Comparison of ENCODE assay signal across 1 cellular context in the genomic region with DNA sequence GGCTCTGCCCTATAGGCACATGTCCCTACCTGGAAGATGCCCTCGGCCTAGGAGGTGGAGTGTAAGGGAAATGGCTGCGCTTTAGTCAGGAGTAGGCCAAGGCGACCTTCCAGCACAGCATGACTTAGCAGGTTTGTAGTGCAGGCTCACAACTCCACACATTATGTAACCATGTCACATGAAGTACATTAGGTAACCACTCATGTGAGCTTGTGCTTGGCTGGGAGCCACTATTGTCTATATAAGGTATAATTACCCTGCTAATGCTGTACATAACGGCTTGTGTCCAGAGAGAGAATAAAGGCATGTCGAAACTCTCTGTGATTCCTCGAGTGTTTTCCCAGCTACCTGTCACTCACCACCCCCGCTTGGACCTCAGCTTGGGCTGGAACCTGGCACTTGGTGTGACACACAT.
A peak's percentile ranks its signal among the peaks of the same experiment; 100 is the strongest.
TF ChIP-seq lines count a peak whose summit lies in the region.

No MANE protein-coding gene starts in this region.

TF ChIP-seq in K562, 482 proteins besides CTCF, POLR2A, EP300 and RAD21 (continued from another document and continues in another):
- TF ChIP-seq MYC (IDR thresholded peaks at IDR 0.05; ENCODE audit: low read depth, low read length) (no peak), MYC (CRISPR knock-in tag; IDR thresholded peaks at IDR 0.05; ENCODE audit: borderline replicate concordance, low read depth) (no peak), ZKSCAN1 (IDR thresholded peaks at IDR 0.05; ENCODE audit: low read depth, low read length) (no peak), NBN (IDR thresholded peaks at IDR 0.05; ENCODE audit: low read depth) (no peak), DDX20 (tag; IDR thresholded peaks at IDR 0.05; ENCODE audit: low read depth) (0 out of 2 replicates have a peak, but pooled peaks have one; percentile 37), BRD9 (IDR thresholded peaks at IDR 0.05; ENCODE audit: low read depth, partially characterized antibody) (no peak), SOX6 (IDR thresholded peaks at IDR 0.05) (peak; percentile 71), RBM17 (IDR thresholded peaks at IDR 0.05; ENCODE audit: borderline replicate concordance, low read depth, low read length) (no peak), E4F1 (CRISPR knock-in tag; IDR thresholded peaks at IDR 0.05; ENCODE audit: borderline replicate concordance) (no peak), PRPF4 (IDR thresholded peaks at IDR 0.05; ENCODE audit: insufficient read depth, low read depth, low read length, poor library complexity, severe bottlenecking) (no peak), SRSF9 (IDR thresholded peaks at IDR 0.05; ENCODE audit: borderline replicate concordance, low read depth, low read length) (no peak), ZNF174 (CRISPR knock-in tag; IDR thresholded peaks at IDR 0.05) (no peak), ZNF551 (CRISPR knock-in tag; IDR thresholded peaks at IDR 0.05) (no peak), NCOA4 (IDR thresholded peaks at IDR 0.05; ENCODE audit: partially characterized antibody) (no peak), GTF2A2 (tag; IDR thresholded peaks at IDR 0.05) (no peak), PPARD (CRISPR knock-in tag; IDR thresholded peaks at IDR 0.05) (no peak), CEBPB (tag; IDR thresholded peaks at IDR 0.05) (peak; percentile 86), THRAP3 (IDR thresholded peaks at IDR 0.05; ENCODE audit: borderline replicate concordance) (no peak), PHF20 (IDR thresholded peaks at IDR 0.05; ENCODE audit: partially characterized antibody) (no peak), PYGO2 (tag; IDR thresholded peaks at IDR 0.05) (peak; percentile 69), YY1 (IDR thresholded peaks at IDR 0.05; ENCODE audit: borderline replicate concordance in 1 of 3, control insufficient read depth in 1 of 3, extremely low read depth in 1 of 3, insufficient read depth in 3 of 3, insufficient read length in 1 of 3, insufficient replicate concordance in 2 of 3, low read depth in 1 of 3, low read length in 2 of 3) (no peak), CEBPZ (IDR thresholded peaks at IDR 0.05; ENCODE audit: borderline replicate concordance, low read depth, low read length) (peak; percentile 64), SMAD3 (CRISPR knock-in tag; conservative IDR thresholded peaks at IDR 0.05) (0 out of 2 replicates have a peak, but pooled peaks have one; percentile 19), DLX4 (CRISPR knock-in tag; IDR thresholded peaks at IDR 0.05) (no peak), ARHGAP35 (IDR thresholded peaks at IDR 0.05; ENCODE audit: partially characterized antibody) (no peak), ZKSCAN8 (CRISPR knock-in tag; IDR thresholded peaks at IDR 0.05) (no peak), PHB (CRISPR knock-in tag; IDR thresholded peaks at IDR 0.05) (no peak), POLR2AphosphoS2 (IDR thresholded peaks at IDR 0.05; ENCODE audit: low read length) (no peak), XRCC5 (IDR thresholded peaks at IDR 0.05; ENCODE audit: low read depth, low read length) (no peak), SFPQ (IDR thresholded peaks at IDR 0.05; ENCODE audit: low read depth, low read length) (no peak), SMAD1 (IDR thresholded peaks at IDR 0.05; ENCODE audit: low read depth, low read length, partially characterized antibody) (no peak), ZSCAN29 (IDR thresholded peaks at IDR 0.05) (no peak), E2F8 (IDR thresholded peaks at IDR 0.05; ENCODE audit: low read depth, partially characterized antibody) (no peak), ILK (tag; IDR thresholded peaks at IDR 0.05; ENCODE audit: borderline replicate concordance, low read depth) (no peak), CAMTA2 (CRISPR knock-in tag; conservative IDR thresholded peaks at IDR 0.05) (no peak), ZNF76 (CRISPR knock-in tag; IDR thresholded peaks at IDR 0.05; ENCODE audit: borderline replicate concordance) (no peak), ZNF586 (CRISPR knock-in tag; conservative IDR thresholded peaks at IDR 0.05) (no peak), CCAR2 (IDR thresholded peaks at IDR 0.05; ENCODE audit: low read depth, low read length) (no peak), ZNF561 (CRISPR knock-in tag; conservative IDR thresholded peaks at IDR 0.05) (no peak)
- TF ChIP-seq, protein P1, sequence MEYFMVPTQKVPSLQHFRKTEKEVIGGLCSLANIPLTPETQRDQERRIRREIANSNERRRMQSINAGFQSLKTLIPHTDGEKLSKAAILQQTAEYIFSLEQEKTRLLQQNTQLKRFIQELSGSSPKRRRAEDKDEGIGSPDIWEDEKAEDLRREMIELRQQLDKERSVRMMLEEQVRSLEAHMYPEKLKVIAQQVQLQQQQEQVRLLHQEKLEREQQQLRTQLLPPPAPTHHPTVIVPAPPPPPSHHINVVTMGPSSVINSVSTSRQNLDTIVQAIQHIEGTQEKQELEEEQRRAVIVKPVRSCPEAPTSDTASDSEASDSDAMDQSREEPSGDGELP (CRISPR knock-in tag; IDR thresholded peaks at IDR 0.05; ENCODE audit: borderline replicate concordance), result no peak
- TF ChIP-seq, protein P2, sequence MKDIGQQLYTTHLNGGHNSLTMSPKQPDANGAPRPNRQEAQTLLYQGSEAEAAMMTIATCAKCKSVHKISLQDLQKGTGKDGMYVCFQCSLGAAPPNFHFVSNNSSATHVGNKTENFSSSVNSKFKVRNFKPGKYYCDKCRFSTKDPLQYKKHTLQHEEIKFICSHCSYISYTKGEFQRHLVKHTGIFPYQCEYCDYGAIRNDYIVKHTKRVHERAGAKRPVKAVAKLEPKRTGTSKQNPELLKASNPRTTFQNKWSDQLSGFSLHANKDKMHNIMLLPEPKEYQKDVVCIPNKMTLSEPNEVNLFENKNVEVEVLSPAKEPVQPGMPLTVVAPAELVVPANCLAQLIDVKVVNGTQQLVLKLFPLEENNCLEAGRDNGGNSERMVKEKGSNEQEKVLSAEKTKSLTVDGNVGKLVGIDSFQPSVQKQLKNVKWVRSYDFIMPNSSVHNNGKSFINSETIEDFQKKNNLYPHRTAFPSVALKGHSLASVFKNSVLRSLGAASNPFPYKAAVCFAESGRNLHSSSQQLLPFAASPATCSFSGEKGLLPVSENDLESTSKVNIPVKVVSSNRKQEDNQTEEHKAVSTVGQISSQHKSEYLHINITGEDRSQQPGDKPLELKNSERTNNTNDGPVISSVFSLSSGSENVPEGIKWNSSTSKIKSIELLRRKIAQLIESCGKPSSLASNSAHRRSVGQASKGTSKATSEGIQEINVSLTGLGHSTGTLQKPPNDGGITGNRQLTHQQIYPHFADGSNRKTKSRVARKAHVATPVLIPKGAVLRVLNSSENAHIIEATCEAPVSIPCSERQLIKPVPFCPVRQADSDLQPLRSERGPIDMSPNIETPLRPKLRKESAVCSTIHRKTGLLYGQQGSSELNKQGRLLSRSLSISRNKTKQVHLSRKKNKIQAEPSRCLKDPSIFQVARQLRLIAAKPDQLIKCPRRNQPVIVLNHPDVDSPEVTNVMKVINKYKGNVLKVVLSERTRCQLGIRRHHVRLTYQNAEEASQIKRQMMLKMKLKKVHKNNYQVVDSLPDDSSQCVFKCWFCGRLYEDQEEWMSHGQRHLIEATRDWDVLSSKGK (CRISPR knock-in tag; IDR thresholded peaks at IDR 0.05), result no peak
- TF ChIP-seq, protein P3, sequence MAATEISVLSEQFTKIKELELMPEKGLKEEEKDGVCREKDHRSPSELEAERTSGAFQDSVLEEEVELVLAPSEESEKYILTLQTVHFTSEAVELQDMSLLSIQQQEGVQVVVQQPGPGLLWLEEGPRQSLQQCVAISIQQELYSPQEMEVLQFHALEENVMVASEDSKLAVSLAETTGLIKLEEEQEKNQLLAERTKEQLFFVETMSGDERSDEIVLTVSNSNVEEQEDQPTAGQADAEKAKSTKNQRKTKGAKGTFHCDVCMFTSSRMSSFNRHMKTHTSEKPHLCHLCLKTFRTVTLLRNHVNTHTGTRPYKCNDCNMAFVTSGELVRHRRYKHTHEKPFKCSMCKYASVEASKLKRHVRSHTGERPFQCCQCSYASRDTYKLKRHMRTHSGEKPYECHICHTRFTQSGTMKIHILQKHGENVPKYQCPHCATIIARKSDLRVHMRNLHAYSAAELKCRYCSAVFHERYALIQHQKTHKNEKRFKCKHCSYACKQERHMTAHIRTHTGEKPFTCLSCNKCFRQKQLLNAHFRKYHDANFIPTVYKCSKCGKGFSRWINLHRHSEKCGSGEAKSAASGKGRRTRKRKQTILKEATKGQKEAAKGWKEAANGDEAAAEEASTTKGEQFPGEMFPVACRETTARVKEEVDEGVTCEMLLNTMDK (IDR thresholded peaks at IDR 0.05; ENCODE audit: borderline replicate concordance, insufficient read depth, low read depth, low read length, poor library complexity, severe bottlenecking), result no peak
- TF ChIP-seq, protein P4, sequence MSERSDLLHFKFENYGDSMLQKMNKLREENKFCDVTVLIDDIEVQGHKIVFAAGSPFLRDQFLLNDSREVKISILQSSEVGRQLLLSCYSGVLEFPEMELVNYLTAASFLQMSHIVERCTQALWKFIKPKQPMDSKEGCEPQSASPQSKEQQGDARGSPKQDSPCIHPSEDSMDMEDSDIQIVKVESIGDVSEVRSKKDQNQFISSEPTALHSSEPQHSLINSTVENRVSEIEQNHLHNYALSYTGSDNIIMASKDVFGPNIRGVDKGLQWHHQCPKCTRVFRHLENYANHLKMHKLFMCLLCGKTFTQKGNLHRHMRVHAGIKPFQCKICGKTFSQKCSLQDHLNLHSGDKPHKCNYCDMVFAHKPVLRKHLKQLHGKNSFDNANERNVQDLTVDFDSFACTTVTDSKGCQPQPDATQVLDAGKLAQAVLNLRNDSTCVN (CRISPR knock-in tag; IDR thresholded peaks at IDR 0.05), result no peak
